8 cellular contexts compared by ENCODE assay signal in the genomic region with DNA sequence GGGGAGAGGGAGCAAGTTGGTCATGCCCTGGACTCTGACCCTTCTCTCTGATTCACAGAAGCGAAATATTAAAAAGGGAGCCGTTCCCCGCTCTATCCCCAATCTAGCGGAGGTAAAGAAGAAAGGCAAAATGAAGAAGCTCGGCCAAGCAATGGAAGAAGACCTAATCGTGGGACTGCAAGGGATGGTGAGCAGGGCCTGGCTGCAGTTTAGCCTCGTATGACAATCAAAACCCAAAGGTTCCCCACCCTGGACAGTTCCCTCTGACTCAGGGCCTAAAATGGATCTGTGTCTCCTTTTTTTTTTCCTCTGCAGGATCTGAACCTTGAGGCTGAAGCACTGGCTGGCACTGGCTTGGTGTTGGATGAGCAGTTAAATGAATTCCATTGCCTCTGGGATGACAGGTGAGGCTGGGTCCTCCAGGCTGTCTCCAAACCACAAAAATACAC. TPM values are rescaled to one million over a fixed set of nuclear protein-coding genes. Genes with fewer than 3 reads are reported as not detected.
A peak's percentile ranks its signal among the peaks of the same experiment; 100 is the strongest.
DNase-seq lines count a peak whose midpoint lies in the region; ATAC-seq, FAIRE-seq and TF ChIP-seq lines count a peak whose summit lies in the region.

No MANE protein-coding gene starts in this region.

- TF ChIP-seq EP300 in K562 (IDR thresholded peaks at IDR 0.05; ENCODE audit: low read length) = no peak

- TF ChIP-seq POLR2A in K562 (conservative IDR thresholded peaks at IDR 0.05) (no peak), uterus (IDR thresholded peaks at IDR 0.05) (no peak)

- no peak for FAIRE-seq in K562 (lab: Jason Lieb, UNC)

- H3K9me3 ChIP-seq in heart right ventricle (peaks cover 0 to 11% (median 0%) of the 10 kb centered on the region in 11 donors), K562 (replicated peaks; ENCODE audit: control insufficient read depth, insufficient read depth, low read depth, low read length) (no peaks in the 10 kb centered on the region), uterus (no peaks in the 10 kb centered on the region)

- CTCF ChIA-PET in K562 (lab: Yijun Ruan, JAX; ENCODE audit: low intra/inter-chr PET ratio) = no interaction called here

- H3K4me1 ChIP-seq in heart right ventricle (peaks cover 0 to 16% (median 0%) of the 10 kb centered on the region in 9 donors), K562 (replicated peaks in 1 of 2; ENCODE audit: control insufficient read depth in 2 of 2, insufficient read depth in 2 of 2, low read length in 2 of 2) (peaks cover 12 to 27% of the 10 kb centered on the region in 2 experiments), uterus (no peaks in the 10 kb centered on the region)

- H3K4me3 ChIP-seq in heart right ventricle (peak overlapping the region in 9 of 10 donors; percentile 25 to 74 (median 63)), K562 (peak overlapping the region; percentile 69), uterus (peak overlapping the region; percentile 39 to 47)

- H3K9me1 ChIP-seq in K562 (ENCODE audit: control insufficient read depth, insufficient read depth, low read length) = no peaks in the 10 kb centered on the region

- TF ChIP-seq RAD21 in K562 (CRISPR knock-in tag; conservative IDR thresholded peaks at IDR 0.05 in 1 of 2, IDR thresholded peaks at IDR 0.05 in 1 of 2) = no peak

- intact Hi-C loops in heart right ventricle (cut with DNase I) = loop anchor here in 4 of 10 donors (5.0 to 10.0 kb wide), 8 partner anchors 66 to 128 kb away; a partner anchor contains a TSS
- intact Hi-C loops in Right ventricle myocardium superior (cut with DNase I) = loop anchor here (10.0 kb wide), 1 partner anchor 92 kb away; a partner anchor contains a TSS
- intact Hi-C loops in K562 (cut with micrococcal nuclease) = loop anchor here (5.0 to 10.0 kb wide), 5 partner anchors 41 to 372 kb away; a partner anchor contains a TSS
- intact Hi-C loops in uterus (cut with DNase I; ENCODE audit: low total_unique reads) = no loop called here

- POLR2A ChIA-PET in K562 (lab: Yijun Ruan, JAX) = interaction anchor here (0.7 kb wide), 1 partner anchor 237 kb away, joined by 3 read pairs; no protein-coding TSS in a partner anchor

- WGBS in heart right ventricle, 2 donors = 43 to 44% methylated on average over 7 of the region's 7 CpGs
- 9% methylated on average over 7 of the region's 7 CpGs for WGBS in K562 (ENCODE audit: insufficient coverage, low coverage, missing lambda C conversion rate)

- no peaks in the 10 kb centered on the region for H4K20me1 ChIP-seq in K562 (replicated peaks; ENCODE audit: control insufficient read depth, insufficient read depth, low read length)

- no peaks in the 10 kb centered on the region for H3K27me3 ChIP-seq in heart right ventricle
- H3K27me3 ChIP-seq in K562 (ENCODE audit: control insufficient read depth in 2 of 2, insufficient read depth in 2 of 2, low read length in 2 of 2) = no peaks in the 10 kb centered on the region
- no peaks in the 10 kb centered on the region for H3K27me3 ChIP-seq in uterus

- H3K27ac ChIP-seq in heart right ventricle = peak overlapping the region in 9 of 10 donors; percentile 84 to 97 (median 93)
- H3K27ac ChIP-seq in K562 (ENCODE audit: extremely low read depth, low read depth, low read length) = peak overlapping the region; percentile 97
- peak overlapping the region; percentile 78 to 95 for H3K27ac ChIP-seq in uterus

- in situ Hi-C loops in K562 (cut with MboI) = no loop called here

- H3K9ac ChIP-seq in K562 (ENCODE audit: insufficient read depth in 1 of 2, low read depth in 2 of 2, low read length in 2 of 2) = peak overlapping the region; percentile 92 to 94

- TF ChIP-seq CTCF in heart right ventricle (IDR thresholded peaks at IDR 0.05) (no peak), K562 (IDR thresholded peaks at IDR 0.05 in 2 of 3, conservative IDR thresholded peaks at IDR 0.05 in 1 of 3; ENCODE audit: insufficient read depth in 2 of 3, low read depth in 1 of 3, low read length in 3 of 3) (no peak), uterus (IDR thresholded peaks at IDR 0.05) (no peak), omental fat pad (IDR thresholded peaks at IDR 0.05) (no peak)

- no peak for ATAC-seq in heart right ventricle
- no peak for ATAC-seq in Right ventricle myocardium superior (ENCODE audit: poor library complexity)
- no peak for ATAC-seq in K562
- ATAC-seq in omental fat pad (ENCODE audit: low FRiP score) = no peak
- no peak for ATAC-seq in HG02610 (IDR thresholded peaks at IDR 0.05; ENCODE audit: unreplicated experiment)

- H3K4me2 ChIP-seq in K562 (ENCODE audit: insufficient read depth, low read length) = peak overlapping the region; percentile 82

- H3K36me3 ChIP-seq in heart right ventricle (peaks cover 0 to 34% (median 0%) of the 10 kb centered on the region in 9 donors), K562 (ENCODE audit: control insufficient read depth, insufficient read depth, low read length) (peaks cover 34% of the 10 kb centered on the region; the same call in 2 of the 3 replicates), uterus (no peaks in the 10 kb centered on the region)

- DNase-seq in heart right ventricle (no peak), Right ventricle myocardium superior (no peak), K562 (ENCODE audit: extremely low read depth in 1 of 4, low spot score in 3 of 4) (no peak), mesenteric fat pad (ENCODE audit: low spot score) (peak; percentile 53), uterus (no peak), omental fat pad (ENCODE audit: low spot score) (no peak), DMS153 treated with DMSO at 0.1 percent for 48 hours (lab: John Stamatoyannopoulos, UW; ENCODE audit: unreplicated experiment) (no peak)

- peaks cover 8% of the 10 kb centered on the region for H3K79me2 ChIP-seq in K562 (ENCODE audit: control insufficient read depth, insufficient read depth, low read length)

- H2AFZ ChIP-seq in K562 (ENCODE audit: low read depth, low read length) = peak overlapping the region; percentile 53; the same call in 1 of the 2 replicates

- BruUV-seq in K562 (replicated peaks; lab: Mats Ljungman, UMichigan) = no TSS peak

RNA-seq across cellular contexts. Expression of a gene that starts 1.0 kb away (rescaled TPM):
- total RNA-seq in heart right ventricle (10 to 100 TPM; 28.4 to 45.6 (median 32.3) TPM), Right ventricle myocardium superior (35.3 TPM), K562 (2014; rRNA removed) (60.0 and 71.2 TPM in 2 replicates), K562 (2014; rRNA removed; fragmentation: Illumina TruSeq; extraction: Trizol) (59.0 and 66.5 TPM in 2 replicates), K562 (2015; rRNA removed; fragmentation: Illumina TruSeq; extraction: Trizol) (48.9 and 52.3 TPM in 2 replicates), K562 (2021) (83.1 and 91.8 TPM in 2 replicates), mesenteric fat pad (47.1 TPM), uterus (100 to 1,000 TPM in 3 of 4 donors, 10 to 100 TPM in 1; 25.0 to 160 (median 123) TPM), omental fat pad (10 to 100 TPM; 36.5 to 63.2 (median 54.5) TPM)
- polyA plus RNA-seq in heart right ventricle (100 to 1,000 TPM in 1 of 2 donors, 10 to 100 TPM in 1; 31.7 to 102 TPM), K562 (2011; rRNA removed) (85.5 and 150 TPM in 2 replicates), K562 (2014; fragmentation: Illumina TruSeq; extraction: Trizol) (69.1 and 86.3 TPM in 2 replicates), K562 (2014; fragmentation: Nextera tagmentation; extraction: Ambion mirVana) (10 to 100 TPM; 29.9 to 31.4 TPM), K562 (2014; rRNA removed) (86.0 and 101 TPM in 2 replicates)
- 513 and 751 TPM in 2 replicates for total RNA-seq in K562 (2011; cell fraction: chromatin; rRNA removed; ENCODE audit: low replicate concordance)
- 276 and 285 TPM in 2 replicates for total RNA-seq in K562 (2011; cell fraction: nucleolus; rRNA removed)
- total RNA-seq in K562 (2011; cell fraction: nucleoplasm; rRNA removed) = 301 and 344 TPM in 2 replicates
- 63.6 and 65.5 TPM in 2 replicates for polyA plus RNA-seq in K562 (2011; cell fraction: cytosol; rRNA removed)
- polyA plus RNA-seq in K562 (2011; cell fraction: nucleus; rRNA removed) = 776 and 956 TPM in 2 replicates
- 67.3 and 134 TPM in 2 replicates for polyA plus RNA-seq in K562 (2012)
- polyA minus RNA-seq in K562 (2011; rRNA and poly(A)+ RNA removed) = 49.8 and 78.8 TPM in 2 replicates
- polyA minus RNA-seq in K562 (2011; cell fraction: cytosol; rRNA and poly(A)+ RNA removed) = 37.1 and 39.1 TPM in 2 replicates
- 85.1 and 160 TPM in 2 replicates for polyA minus RNA-seq in K562 (2011; cell fraction: nucleus; rRNA and poly(A)+ RNA removed)

RNA-seq across cellular contexts. Expression of a gene that starts 16.4 kb away (rescaled TPM):
- total RNA-seq in heart right ventricle (under 1 TPM in 2 of 10 donors, not detected in 8; 0.23 to 0.25 TPM), Right ventricle myocardium superior (0.13 TPM), K562 (2014; rRNA removed) (205 and 244 TPM in 2 replicates), K562 (2014; rRNA removed; fragmentation: Illumina TruSeq; extraction: Trizol) (45.4 and 62.0 TPM in 2 replicates), K562 (2015; rRNA removed; fragmentation: Illumina TruSeq; extraction: Trizol) (115 and 116 TPM in 2 replicates), K562 (2021) (291 and 297 TPM in 2 replicates), mesenteric fat pad (not detected), uterus (under 1 TPM in 1 of 4 donors, not detected in 3; 0.35 TPM), omental fat pad (not detected)
- polyA plus RNA-seq in heart right ventricle (under 1 TPM in 1 of 2 donors, not detected in 1; 0.07 TPM), K562 (2011; rRNA removed) (74.3 and 167 TPM in 2 replicates), K562 (2014; fragmentation: Illumina TruSeq; extraction: Trizol) (273 and 284 TPM in 2 replicates), K562 (2014; fragmentation: Nextera tagmentation; extraction: Ambion mirVana) (10 to 100 TPM; 11.9 to 97.4 TPM), K562 (2014; rRNA removed) (206 and 246 TPM in 2 replicates)
- 40.7 and 118 TPM in 2 replicates for total RNA-seq in K562 (2011; cell fraction: chromatin; rRNA removed; ENCODE audit: low replicate concordance)
- 98.8 and 99.1 TPM in 2 replicates for total RNA-seq in K562 (2011; cell fraction: nucleolus; rRNA removed)
- total RNA-seq in K562 (2011; cell fraction: nucleoplasm; rRNA removed) = 82.1 and 86.1 TPM in 2 replicates
- 184 and 365 TPM in 2 replicates for polyA plus RNA-seq in K562 (2011; cell fraction: cytosol; rRNA removed)
- 174 and 282 TPM in 2 replicates for polyA plus RNA-seq in K562 (2011; cell fraction: nucleus; rRNA removed)
- 160 and 227 TPM in 2 replicates for polyA plus RNA-seq in K562 (2012)
- polyA minus RNA-seq in K562 (2011; rRNA and poly(A)+ RNA removed) = 39.3 and 48.9 TPM in 2 replicates
- polyA minus RNA-seq in K562 (2011; cell fraction: cytosol; rRNA and poly(A)+ RNA removed) = 148 and 160 TPM in 2 replicates
- 38.2 and 38.7 TPM in 2 replicates for polyA minus RNA-seq in K562 (2011; cell fraction: nucleus; rRNA and poly(A)+ RNA removed)

RNA-seq across cellular contexts. Expression of a gene that starts 23.5 kb away (rescaled TPM):
- not detected for total RNA-seq in heart right ventricle
- polyA plus RNA-seq in heart right ventricle = under 1 TPM in 1 of 2 donors, not detected in 1; 0.04 TPM
- total RNA-seq in Right ventricle myocardium superior = not detected
- 0.79 and 2.3 TPM in 2 replicates for total RNA-seq in K562 (2011; cell fraction: chromatin; rRNA removed; ENCODE audit: low replicate concordance)
- 0.83 and 1.8 TPM in 2 replicates for total RNA-seq in K562 (2011; cell fraction: nucleolus; rRNA removed)
- total RNA-seq in K562 (2011; cell fraction: nucleoplasm; rRNA removed) = 0.84 and 0.95 TPM in 2 replicates
- not detected in 2 replicates for total RNA-seq in K562 (2014; rRNA removed)
- not detected in 2 replicates for total RNA-seq in K562 (2014; rRNA removed; fragmentation: Illumina TruSeq; extraction: Trizol)
- total RNA-seq in K562 (2015; rRNA removed; fragmentation: Illumina TruSeq; extraction: Trizol) = not detected in 2 replicates
- total RNA-seq in K562 (2021) = not detected in 2 replicates
- 0.07 and 0.11 TPM in 2 replicates for polyA plus RNA-seq in K562 (2011; rRNA removed)
- polyA plus RNA-seq in K562 (2011; cell fraction: cytosol; rRNA removed) = 0.39 TPM in 1 of 2 replicates, not detected in the other
- 0.34 and 0.77 TPM in 2 replicates for polyA plus RNA-seq in K562 (2011; cell fraction: nucleus; rRNA removed)
- polyA plus RNA-seq in K562 (2012) = 0.42 TPM in 1 of 2 replicates, not detected in the other
- polyA plus RNA-seq in K562 (2014; fragmentation: Illumina TruSeq; extraction: Trizol) = not detected in 2 replicates
- polyA plus RNA-seq in K562 (2014; fragmentation: Nextera tagmentation; extraction: Ambion mirVana) = not detected
- 0.12 TPM in 1 of 2 replicates, not detected in the other for polyA plus RNA-seq in K562 (2014; rRNA removed)
- not detected in 2 replicates for polyA minus RNA-seq in K562 (2011; rRNA and poly(A)+ RNA removed)
- polyA minus RNA-seq in K562 (2011; cell fraction: cytosol; rRNA and poly(A)+ RNA removed) = not detected in 2 replicates
- 0.33 TPM in 1 of 2 replicates, not detected in the other for polyA minus RNA-seq in K562 (2011; cell fraction: nucleus; rRNA and poly(A)+ RNA removed)
- total RNA-seq in mesenteric fat pad = not detected
- total RNA-seq in uterus = under 1 TPM in 2 of 4 donors, not detected in 2; 0.41 to 0.46 TPM
- total RNA-seq in omental fat pad = not detected

RNA-seq across cellular contexts. Expression of a gene that starts 32.6 kb away (rescaled TPM):
- total RNA-seq in heart right ventricle (under 1 TPM in 5 of 10 donors, not detected in 5; 0.36 to 0.78 (median 0.39) TPM), Right ventricle myocardium superior (0.30 TPM), K562 (2014; rRNA removed) (0.54 and 0.61 TPM in 2 replicates), K562 (2014; rRNA removed; fragmentation: Illumina TruSeq; extraction: Trizol) (not detected in 2 replicates), K562 (2015; rRNA removed; fragmentation: Illumina TruSeq; extraction: Trizol) (not detected in 2 replicates), K562 (2021) (0.36 and 0.55 TPM in 2 replicates), mesenteric fat pad (not detected), uterus (10 to 100 TPM in 1 of 4 donors, 1 to 10 TPM in 2, not detected in 1; 3.0 to 15.9 (median 3.4) TPM), omental fat pad (1 to 10 TPM in 2 of 4 donors, under 1 TPM in 1, not detected in 1; 0.93 to 2.3 (median 1.4) TPM)
- polyA plus RNA-seq in heart right ventricle (under 1 TPM in 1 of 2 donors, not detected in 1; 0.03 TPM), K562 (2011; rRNA removed) (0.16 TPM in 1 of 2 replicates, not detected in the other), K562 (2014; fragmentation: Illumina TruSeq; extraction: Trizol) (not detected in 2 replicates), K562 (2014; fragmentation: Nextera tagmentation; extraction: Ambion mirVana) (not detected), K562 (2014; rRNA removed) (0.07 and 0.85 TPM in 2 replicates)
- not detected in 2 replicates for total RNA-seq in K562 (2011; cell fraction: chromatin; rRNA removed; ENCODE audit: low replicate concordance)
- total RNA-seq in K562 (2011; cell fraction: nucleolus; rRNA removed) = not detected in 2 replicates
- not detected in 2 replicates for total RNA-seq in K562 (2011; cell fraction: nucleoplasm; rRNA removed)
- 0.04 and 0.39 TPM in 2 replicates for polyA plus RNA-seq in K562 (2011; cell fraction: cytosol; rRNA removed)
- 0.63 TPM in 1 of 2 replicates, not detected in the other for polyA plus RNA-seq in K562 (2011; cell fraction: nucleus; rRNA removed)
- polyA plus RNA-seq in K562 (2012) = 0.29 and 0.40 TPM in 2 replicates
- 1.2 TPM in 1 of 2 replicates, not detected in the other for polyA minus RNA-seq in K562 (2011; rRNA and poly(A)+ RNA removed)
- not detected in 2 replicates for polyA minus RNA-seq in K562 (2011; cell fraction: cytosol; rRNA and poly(A)+ RNA removed)
- polyA minus RNA-seq in K562 (2011; cell fraction: nucleus; rRNA and poly(A)+ RNA removed) = not detected in 2 replicates

RNA-seq across cellular contexts. Expression of a gene that starts 41.3 kb away (rescaled TPM):
- total RNA-seq in heart right ventricle = not detected
- polyA plus RNA-seq in heart right ventricle = not detected
- total RNA-seq in Right ventricle myocardium superior = not detected
- total RNA-seq in K562 (2011; cell fraction: chromatin; rRNA removed; ENCODE audit: low replicate concordance) = not detected in 2 replicates
- not detected in 2 replicates for total RNA-seq in K562 (2011; cell fraction: nucleolus; rRNA removed)
- not detected in 2 replicates for total RNA-seq in K562 (2011; cell fraction: nucleoplasm; rRNA removed)
- total RNA-seq in K562 (2014; rRNA removed) = 0.27 and 1.1 TPM in 2 replicates
- total RNA-seq in K562 (2014; rRNA removed; fragmentation: Illumina TruSeq; extraction: Trizol) = 1.5 and 1.7 TPM in 2 replicates
- 1.7 and 2.2 TPM in 2 replicates for total RNA-seq in K562 (2015; rRNA removed; fragmentation: Illumina TruSeq; extraction: Trizol)
- 1.4 and 1.9 TPM in 2 replicates for total RNA-seq in K562 (2021)
- polyA plus RNA-seq in K562 (2011; rRNA removed) = 3.4 and 4.3 TPM in 2 replicates
- polyA plus RNA-seq in K562 (2011; cell fraction: cytosol; rRNA removed) = 4.0 and 5.8 TPM in 2 replicates
- 0.81 and 0.94 TPM in 2 replicates for polyA plus RNA-seq in K562 (2011; cell fraction: nucleus; rRNA removed)
- 1.1 and 2.9 TPM in 2 replicates for polyA plus RNA-seq in K562 (2012)
- 2.2 and 3.1 TPM in 2 replicates for polyA plus RNA-seq in K562 (2014; fragmentation: Illumina TruSeq; extraction: Trizol)
- 1 to 10 TPM; 3.8 to 4.4 TPM for polyA plus RNA-seq in K562 (2014; fragmentation: Nextera tagmentation; extraction: Ambion mirVana)
- 2.0 and 3.2 TPM in 2 replicates for polyA plus RNA-seq in K562 (2014; rRNA removed)
- 0.88 and 1.2 TPM in 2 replicates for polyA minus RNA-seq in K562 (2011; rRNA and poly(A)+ RNA removed)
- not detected in 2 replicates for polyA minus RNA-seq in K562 (2011; cell fraction: cytosol; rRNA and poly(A)+ RNA removed)
- not detected in 2 replicates for polyA minus RNA-seq in K562 (2011; cell fraction: nucleus; rRNA and poly(A)+ RNA removed)
- not detected for total RNA-seq in mesenteric fat pad
- not detected for total RNA-seq in uterus
- not detected for total RNA-seq in omental fat pad

Comparison
In these comparisons a context has a peak if more than half of its experiments do, and no peak if none do; other contexts are left out.
1. RNA of a gene that starts 16.4 kb away (total RNA-seq): 40.7 to 297 TPM in K562; 0.13 TPM in Right ventricle myocardium superior (single experiment), 0.23 to 0.25 TPM in heart right ventricle, not detected in mesenteric fat pad (single experiment), 0.35 TPM in uterus and not detected in omental fat pad; every median in the first group is over 10 times any median in the second.
2. Peak in every context shown above with its lines, with median percentiles within 50 percentile points of each other: H3K27ac ChIP-seq and H3K4me3 ChIP-seq.